ENCODE assay signal across 11 cellular contexts in genomic region chr18:44599409-44599808, GRCh38.
DNase-seq lines count a peak whose midpoint lies in the region; ATAC-seq and TF ChIP-seq lines count a peak whose summit lies in the region.
"Had no signal": no experiment of that assay in that cellular context is flagged by ENCODE, and none has a peak within 500 bp of the region (broad histone marks: within the 10 kb centered on the region; RNA-seq: fewer than 3 reads in every experiment).

No MANE protein-coding gene starts in this region.

- ATAC-seq in HG02885 (IDR thresholded peaks at IDR 0.05; ENCODE audit: poor library complexity, unreplicated experiment): no peak
- ATAC-seq in activated CD8-positive, alpha-beta memory T cell treated with anti-CD3 and anti-CD28 coated beads, Interleukin-2, amount 10 ng/mL, durations not matched to agents 7 days and 5 days: no peak

- no peak overlapping the region for H3K9ac ChIP-seq in fibroblast of lung (ENCODE audit: insufficient read depth, low read length)

- H3K36me3 ChIP-seq in fibroblast of lung (ENCODE audit: control insufficient read depth, insufficient read depth, low read length): no peaks in the 10 kb centered on the region
- H3K36me3 ChIP-seq: SJSA1 had no signal

- H3K9me3 ChIP-seq in fibroblast of lung (ENCODE audit: control insufficient read depth, insufficient read depth, low read depth, low read length): no peaks in the 10 kb centered on the region
- H3K9me3 ChIP-seq: SJSA1 had no signal

- H3K4me1 ChIP-seq in fibroblast of lung (ENCODE audit: control insufficient read depth, extremely low read depth, insufficient read depth, low read length): peaks cover 14% of the 10 kb centered on the region

- DNase-seq in AG10803 (ENCODE audit: low read depth) (peak; percentile 79), SK-MEL-5 (ENCODE audit: low read depth, low spot score) (peak; percentile 6), fibroblast of lung (ENCODE audit: low read depth in 2 of 2) (peak; percentile 31 to 83), midbrain (lab: John Stamatoyannopoulos, UW) (peak; percentile 81), NCI-H345 treated with DMSO at 0.1 percent for 48 hours (lab: John Stamatoyannopoulos, UW; ENCODE audit: unreplicated experiment) (no peak), kidney glomerular epithelial cell (lab: John Stamatoyannopoulos, UW) (no peak)
- DNase-seq in activated CD8-positive, alpha-beta memory T cell treated with anti-CD3 and anti-CD28 coated beads, Interleukin-2, amount 10 ng/mL, durations not matched to agents 7 days and 5 days: no peak
- DNase-seq: erythroblast, KG1 had no signal

- peaks cover 7% of the 10 kb centered on the region for H3K4me1 Mint-ChIP-seq in activated CD8-positive, alpha-beta memory T cell treated with anti-CD3 and anti-CD28 coated beads, Interleukin-2, amount 10 ng/mL, durations not matched to agents 7 days and 5 days

- H3K36me3 Mint-ChIP-seq in activated CD8-positive, alpha-beta memory T cell treated with anti-CD3 and anti-CD28 coated beads, Interleukin-2, amount 10 ng/mL, durations not matched to agents 7 days and 5 days: no peaks in the 10 kb centered on the region

- H3K27ac Mint-ChIP-seq in activated CD8-positive, alpha-beta memory T cell treated with anti-CD3 and anti-CD28 coated beads, Interleukin-2, amount 10 ng/mL, durations not matched to agents 7 days and 5 days: no peak overlapping the region

- H3K4me3 ChIP-seq in AG10803 (ENCODE audit: low read length) (no peak overlapping the region), fibroblast of lung (replicated peaks in 1 of 4; ENCODE audit: control extremely low read depth in 1 of 4, insufficient read depth in 1 of 4, low read depth in 3 of 4, low read length in 4 of 4) (no peak overlapping the region)
- H3K4me3 ChIP-seq: SJSA1 had no signal

- no peaks in the 10 kb centered on the region for H3K9me3 Mint-ChIP-seq in activated CD8-positive, alpha-beta memory T cell treated with anti-CD3 and anti-CD28 coated beads, Interleukin-2, amount 10 ng/mL, durations not matched to agents 7 days and 5 days (ENCODE audit: low read depth)

- H3K27me3 ChIP-seq in fibroblast of lung (ENCODE audit: control insufficient read depth, insufficient read depth, low read length): no peaks in the 10 kb centered on the region
- H3K27me3 ChIP-seq: SJSA1 had no signal

- no peak overlapping the region for H3K4me2 ChIP-seq in fibroblast of lung (ENCODE audit: extremely low read depth, insufficient read depth, low read length)

- no peak overlapping the region for H2AFZ ChIP-seq in fibroblast of lung (ENCODE audit: low read length)

- no peak overlapping the region for H3K4me3 Mint-ChIP-seq in activated CD8-positive, alpha-beta memory T cell treated with anti-CD3 and anti-CD28 coated beads, Interleukin-2, amount 10 ng/mL, durations not matched to agents 7 days and 5 days

- H3K79me2 ChIP-seq in fibroblast of lung (ENCODE audit: control insufficient read depth, insufficient read depth, low read length): no peaks in the 10 kb centered on the region

- peaks cover 27% of the 10 kb centered on the region for H3K27me3 Mint-ChIP-seq in activated CD8-positive, alpha-beta memory T cell treated with anti-CD3 and anti-CD28 coated beads, Interleukin-2, amount 10 ng/mL, durations not matched to agents 7 days and 5 days

- H3K27ac ChIP-seq in fibroblast of lung (ENCODE audit: insufficient read depth, low read length): no peak overlapping the region
- H3K27ac ChIP-seq: SJSA1 had no signal

- in situ Hi-C loops in SK-MEL-5 (cut with HindIII; ENCODE audit: low pct_unique_long_range_greater_than_20kb, low sequenced_read_pairs): no loop called here

- no peaks in the 10 kb centered on the region for H4K20me1 ChIP-seq in fibroblast of lung (ENCODE audit: control insufficient read depth, extremely low read depth, insufficient read depth, low read length)

- CTCF ChIA-PET in activated CD8-positive, alpha-beta memory T cell treated with anti-CD3 and anti-CD28 coated beads, Interleukin-2, amount 10 ng/mL, durations not matched to agents 7 days and 5 days (lab: Charles Lee): no interaction called here

- TF ChIP-seq CTCF in AG10803 (conservative IDR thresholded peaks at IDR 0.05; ENCODE audit: low read length): no peak
- TF ChIP-seq CTCF in fibroblast of lung (conservative IDR thresholded peaks at IDR 0.05 in 1 of 2, IDR thresholded peaks at IDR 0.05 in 1 of 2; ENCODE audit: low read depth in 1 of 2, low read length in 2 of 2): no peak

Comparison
In these comparisons a context has a peak if more than half of its experiments do, and no peak if none do; other contexts are left out.
1. DNase-seq: peak in AG10803 (single experiment), SK-MEL-5 (single experiment), fibroblast of lung (2 of 2) and midbrain (single experiment); none in NCI-H345 treated with DMSO at 0.1 percent for 48 hours (single experiment), kidney glomerular epithelial cell (single experiment) and activated CD8-positive, alpha-beta memory T cell treated with anti-CD3 and anti-CD28 coated beads, Interleukin-2, amount 10 ng/mL, durations not matched to agents 7 days and 5 days (single experiment).